In genomic region chr5:141821430-141821925, GRCh38 we compare ENCODE assay signal across 9 cellular contexts. TPM values are rescaled to one million over a fixed set of nuclear protein-coding genes. Genes with fewer than 3 reads are reported as not detected.
DNase-seq lines count a peak whose midpoint lies in the region; ATAC-seq, FAIRE-seq and TF ChIP-seq lines count a peak whose summit lies in the region.
"Had no signal": no experiment of that assay in that cellular context is flagged by ENCODE, and none has a peak within 500 bp of the region (broad histone marks: within the 10 kb centered on the region; RNA-seq: fewer than 3 reads in every experiment).

No MANE protein-coding gene starts in this region.

- no peak overlapping the region for H3K4me3 ChIP-seq in lower lobe of right lung

- FAIRE-seq in D721Med (lab: Jason Lieb, UNC) = no peak

- H3K27me3 Mint-ChIP-seq in activated T-cell treated with anti-CD3 and anti-CD28 coated beads, Interleukin-2, amount 50 U/mL, for 4 hours (ENCODE audit: low read depth) = peaks cover 21% of the 10 kb centered on the region

- peaks cover 29% of the 10 kb centered on the region for H3K4me1 ChIP-seq in lower lobe of right lung

- no peaks in the 10 kb centered on the region for H3K36me3 ChIP-seq in lower lobe of right lung

- no peaks in the 10 kb centered on the region for H3K4me1 Mint-ChIP-seq in activated T-cell treated with anti-CD3 and anti-CD28 coated beads, Interleukin-2, amount 50 U/mL, for 4 hours (ENCODE audit: low read depth)

- no peak for TF ChIP-seq RAD21 in Ishikawa (IDR thresholded peaks at IDR 0.05; ENCODE audit: low read depth)

- intact Hi-C loops in lower lobe of right lung (cut with DNase I) = no loop called here

- H3K36me3 Mint-ChIP-seq in activated T-cell treated with anti-CD3 and anti-CD28 coated beads, Interleukin-2, amount 50 U/mL, for 4 hours (ENCODE audit: insufficient read depth) = no peaks in the 10 kb centered on the region

- H3K27ac ChIP-seq in lower lobe of right lung = peak overlapping the region; percentile 72

- H3K9me3 Mint-ChIP-seq in activated T-cell treated with anti-CD3 and anti-CD28 coated beads, Interleukin-2, amount 50 U/mL, for 4 hours = no peaks in the 10 kb centered on the region

- no peak for TF ChIP-seq EP300 in Ishikawa (IDR thresholded peaks at IDR 0.05; ENCODE audit: borderline replicate concordance)

- no peak for TF ChIP-seq POLR2A in GM18505 (IDR thresholded peaks at IDR 0.05; ENCODE audit: borderline replicate concordance, extremely low read depth, insufficient read depth, insufficient read length)

- peak; percentile 86 for DNase-seq in AG08396 (ENCODE audit: low spot score)
- DNase-seq in cerebellar cortex (ENCODE audit: low spot score) = peak; percentile 84
- no peak for DNase-seq in lower lobe of right lung
- DNase-seq in activated T-cell treated with anti-CD3 and anti-CD28 coated beads, Interleukin-2, amount 50 U/mL, for 4 hours = no peak
- DNase-seq in D721Med (ENCODE audit: insufficient read length, low spot score) = no peak
- DNase-seq: activated CD4-positive, CD25-positive, alpha-beta regulatory T cell treated with anti-CD3 and anti-CD28 coated beads, Interleukin-2, amount 50 U/mL, for 72 hours had no signal

- no peaks in the 10 kb centered on the region for H3K27me3 ChIP-seq in lower lobe of right lung (ENCODE audit: low read depth)

- TF ChIP-seq CTCF in lower lobe of right lung (IDR thresholded peaks at IDR 0.05) (no peak), D721Med (IDR thresholded peaks at IDR 0.05; ENCODE audit: insufficient read depth, missing control alignments) (no peak)

- no peaks in the 10 kb centered on the region for H3K9me3 ChIP-seq in lower lobe of right lung

- no peak overlapping the region for H3K4me3 Mint-ChIP-seq in activated T-cell treated with anti-CD3 and anti-CD28 coated beads, Interleukin-2, amount 50 U/mL, for 4 hours

- ATAC-seq in lower lobe of right lung = no peak
- ATAC-seq in GM18505 (IDR thresholded peaks at IDR 0.05; ENCODE audit: unreplicated experiment) = no peak
- no peak for ATAC-seq in activated T-cell treated with anti-CD3 and anti-CD28 coated beads, Interleukin-2, amount 50 U/mL, for 4 hours
- no peak for ATAC-seq in HG02798 (IDR thresholded peaks at IDR 0.05; ENCODE audit: poor library complexity, unreplicated experiment)

TF ChIP-seq in Ishikawa, 13 proteins besides CTCF, POLR2A, EP300 and RAD21:
- TF ChIP-seq CEBPB (IDR thresholded peaks at IDR 0.05) (0 out of 2 replicates have a peak, but pooled peaks have one; percentile 32), TEAD4 (IDR thresholded peaks at IDR 0.05) (peak; percentile 49), CREB1 (IDR thresholded peaks at IDR 0.05; ENCODE audit: low read depth) (peak; percentile 42; the same call in 1 of the 2 replicates), YY1 (IDR thresholded peaks at IDR 0.05; ENCODE audit: low read depth) (no peak), REST (IDR thresholded peaks at IDR 0.05; ENCODE audit: low read depth) (no peak), TCF12 (IDR thresholded peaks at IDR 0.05; ENCODE audit: low read depth) (no peak; the same call in 1 of the 2 replicates), NFIC (IDR thresholded peaks at IDR 0.05) (peak; percentile 44), MAX (IDR thresholded peaks at IDR 0.05) (no peak), EGR1 (IDR thresholded peaks at IDR 0.05) (no peak), ZBTB7A (IDR thresholded peaks at IDR 0.05; ENCODE audit: low read depth) (no peak), TAF1 (IDR thresholded peaks at IDR 0.05; ENCODE audit: low read depth) (no peak), FOXM1 (IDR thresholded peaks at IDR 0.05; ENCODE audit: borderline replicate concordance, low read depth) (no peak; the same call in 1 of the 2 replicates), USF1 (IDR thresholded peaks at IDR 0.05) (no peak)

RNA-seq across cellular contexts. Expression of gene PCDH1, which starts 56.7 kb away (rescaled TPM):
- 55.7 TPM for total RNA-seq in lower lobe of right lung
- under 1 TPM; 0.05 to 0.24 (median 0.14) TPM for total RNA-seq in activated T-cell treated with anti-CD3 and anti-CD28 coated beads, Interleukin-2, amount 50 U/mL, for 4 hours

Comparison
In these comparisons a context has a peak if more than half of its experiments do, and no peak if none do; other contexts are left out.
1. DNase-seq: peak in AG08396 (single experiment) and cerebellar cortex (single experiment); none in lower lobe of right lung (single experiment), activated T-cell treated with anti-CD3 and anti-CD28 coated beads, Interleukin-2, amount 50 U/mL, for 4 hours (single experiment) and D721Med (single experiment).
2. RNA of gene PCDH1, which starts 56.7 kb away (total RNA-seq): 55.7 TPM in lower lobe of right lung (single experiment); 0.05 to 0.24 TPM in activated T-cell treated with anti-CD3 and anti-CD28 coated beads, Interleukin-2, amount 50 U/mL, for 4 hours; every median in the first group is over 10 times any median in the second.